ENCODE assay signal across 9 cellular contexts in the genomic region with DNA sequence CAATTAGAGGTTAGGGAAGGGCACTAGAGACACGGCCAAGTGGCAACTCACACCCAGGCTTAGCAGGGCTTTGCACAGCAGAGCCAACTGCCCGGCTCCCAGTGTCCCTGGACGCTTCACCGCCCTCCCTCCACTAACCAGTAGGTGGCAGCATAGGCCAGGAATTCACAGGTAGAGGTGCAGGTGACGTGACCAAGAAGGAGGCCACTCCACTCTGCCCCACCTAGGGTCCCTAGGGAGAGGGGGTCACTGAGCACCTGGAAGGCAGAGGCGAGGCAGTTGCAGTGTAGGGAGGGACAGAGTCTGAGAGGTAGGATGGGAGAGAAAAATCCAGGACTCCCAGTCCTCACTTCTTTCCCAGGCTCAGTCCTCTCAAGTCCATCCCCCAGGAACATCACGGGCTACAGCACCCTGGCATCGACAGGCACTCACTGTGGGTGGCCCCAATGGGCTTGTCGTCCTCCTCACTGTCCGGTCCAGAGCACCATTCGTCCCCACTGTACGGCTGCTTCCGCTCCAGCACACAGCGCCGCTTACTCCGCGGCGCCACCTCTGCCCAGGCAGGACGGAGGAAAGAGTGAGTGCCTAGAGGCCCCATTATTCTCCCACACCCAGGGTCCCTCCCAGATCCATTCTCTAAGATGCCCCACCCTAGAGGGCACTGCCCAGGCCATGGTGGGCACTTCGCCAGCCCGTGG. TPM values are rescaled to one million over a fixed set of nuclear protein-coding genes. Genes with fewer than 3 reads are reported as not detected.
DNase-seq lines count a peak whose midpoint lies in the region; ATAC-seq, FAIRE-seq and TF ChIP-seq lines count a peak whose summit lies in the region.
"Had no signal": no experiment of that assay in that cellular context is flagged by ENCODE, and none has a peak within 500 bp of the region (broad histone marks: within the 10 kb centered on the region; RNA-seq: fewer than 3 reads in every experiment).

No MANE protein-coding gene starts in this region.

- ATAC-seq in GM19328 (IDR thresholded peaks at IDR 0.05; ENCODE audit: unreplicated experiment) = no peak

- no peaks in the 10 kb centered on the region for H3K9me1 ChIP-seq in keratinocyte (ENCODE audit: control insufficient read depth, extremely low read depth, insufficient read depth, low read length)

- DNase-seq in DMS114 treated with DMSO at 0.1 percent for 48 hours (lab: John Stamatoyannopoulos, UW; ENCODE audit: unreplicated experiment) = peak; percentile 21
- peak; percentile 92 for DNase-seq in H7
- DNase-seq in NCI-H2029 treated with DMSO at 0.1 percent for 48 hours (lab: John Stamatoyannopoulos, UW) = peak; percentile 37
- DNase-seq in mammary epithelial cell = peak; percentile 69
- no peak for DNase-seq in keratinocyte (ENCODE audit: low read depth, low spot score)
- DNase-seq in stimulated activated CD4-positive, alpha-beta T cell treated with anti-CD3 and anti-CD28 coated beads, Interleukin-1b, Interleukin-23, amount 100 ng/mL, for 1 hour (ENCODE audit: low read depth in 2 of 2) = peak; percentile 70 to 85

- no peak overlapping the region for H2AFZ ChIP-seq in mammary epithelial cell (ENCODE audit: low read depth, low read length)
- H2AFZ ChIP-seq in keratinocyte (ENCODE audit: control insufficient read depth, low read length) = no peak overlapping the region

- 41% methylated on average over 17 of the region's 21 CpGs for WGBS in mammary epithelial cell (ENCODE audit: low coverage, missing lambda C conversion rate)

- no peaks in the 10 kb centered on the region for H3K9me3 ChIP-seq in mammary epithelial cell (replicated peaks; ENCODE audit: insufficient read depth, low read length)
- no peaks in the 10 kb centered on the region for H3K9me3 ChIP-seq in keratinocyte (ENCODE audit: control insufficient read depth, low read depth, low read length)

- H3K4me1 ChIP-seq in mammary epithelial cell (ENCODE audit: insufficient read depth, low read length) = peaks cover 43% of the 10 kb centered on the region
- H3K4me1 ChIP-seq in keratinocyte (ENCODE audit: control insufficient read depth, extremely low read depth, insufficient read depth, low read length) = peaks cover 46% of the 10 kb centered on the region

- intact Hi-C loops in mammary epithelial cell (cut with micrococcal nuclease) = loop anchor here (1.0 kb wide), 3 partner anchors 21 to 217 kb away; a partner anchor contains a TSS

- dilution Hi-C loops in mammary epithelial cell (cut with HindIII; ENCODE audit: low sequenced_read_pairs) (loop anchor here (5.0 kb wide), 1 partner anchor 110 kb away; a partner anchor contains a TSS), keratinocyte (cut with MboI; ENCODE audit: extremely low pct_ligation_motif_present, low sequenced_read_pairs) (no loop called here)

- H3K27me3 ChIP-seq in H7 (ENCODE audit: control insufficient read depth, insufficient read depth, low read length) (no peaks in the 10 kb centered on the region), mammary epithelial cell (ENCODE audit: insufficient read depth, low read length) (no peaks in the 10 kb centered on the region), keratinocyte (ENCODE audit: control insufficient read depth, extremely low read depth, insufficient read depth, low read length) (no peaks in the 10 kb centered on the region)

- H3K27ac ChIP-seq in VCaP (no peak overlapping the region; the same call in 1 of the 2 replicates), mammary epithelial cell (ENCODE audit: insufficient read depth, low read depth, low read length) (no peak overlapping the region), keratinocyte (ENCODE audit: control insufficient read depth, insufficient read depth, low read length) (peak overlapping the region; percentile 15)

- BruUV-seq in mammary epithelial cell (replicated peaks; lab: Mats Ljungman, UMichigan) = no TSS peak

- in situ Hi-C loops in mammary epithelial cell (cut with MboI; ENCODE audit: low sequenced_read_pairs in 2 of 2) = no loop called here

- CTCF ChIA-PET in mammary epithelial cell (lab: Charles Lee; ENCODE audit: low non-redundant PET) = no interaction called here

- TF ChIP-seq CTCF in VCaP (conservative IDR thresholded peaks at IDR 0.05) (peak; percentile 91), mammary epithelial cell (conservative IDR thresholded peaks at IDR 0.05 in 1 of 2, IDR thresholded peaks at IDR 0.05 in 1 of 2; ENCODE audit: extremely low read depth in 1 of 2, insufficient read depth in 1 of 2, low read depth in 1 of 2, low read length in 2 of 2) (peak; percentile 88 to 92), keratinocyte (optimal IDR thresholded peaks at IDR 0.05 in 1 of 3, IDR thresholded peaks at IDR 0.05 in 1 of 3, conservative IDR thresholded peaks at IDR 0.05 in 1 of 3; ENCODE audit: extremely low read depth in 1 of 3, insufficient read depth in 2 of 3, low read length in 3 of 3) (peak in 2 of 3 experiments; percentile 82 to 90)

- H3K4me3 ChIP-seq in H7 (ENCODE audit: insufficient read depth, low read depth, low read length) = no peak overlapping the region
- H3K4me3 ChIP-seq in mammary epithelial cell (replicated peaks in 1 of 3; ENCODE audit: insufficient read depth in 1 of 3, low read depth in 2 of 3, low read length in 3 of 3) = no peak overlapping the region
- H3K4me3 ChIP-seq in keratinocyte (ENCODE audit: control insufficient read depth in 2 of 3, extremely low read depth in 1 of 3, insufficient read depth in 2 of 3, low read depth in 1 of 3, low read length in 3 of 3) = no peak overlapping the region

- H3K79me2 ChIP-seq in mammary epithelial cell (ENCODE audit: insufficient read depth, low read length) = peaks cover 79% of the 10 kb centered on the region
- H3K79me2 ChIP-seq in keratinocyte (ENCODE audit: control insufficient read depth, insufficient read depth, low read length) = peaks cover 59% of the 10 kb centered on the region

- H4K20me1 ChIP-seq in mammary epithelial cell (ENCODE audit: insufficient read depth, low read length) (no peaks in the 10 kb centered on the region), keratinocyte (ENCODE audit: control insufficient read depth, extremely low read depth, insufficient read depth, low read length) (peaks cover 6% of the 10 kb centered on the region)

- H3K9ac ChIP-seq in mammary epithelial cell (ENCODE audit: insufficient read depth, low read length) (no peak overlapping the region), keratinocyte (ENCODE audit: control insufficient read depth, extremely low read depth, insufficient read depth, low read length) (peak overlapping the region; percentile 4)

- H3K4me2 ChIP-seq in mammary epithelial cell (ENCODE audit: insufficient read depth, low read depth, low read length) (peak overlapping the region; percentile 7), keratinocyte (ENCODE audit: control insufficient read depth, extremely low read depth, insufficient read depth, low read depth, low read length) (peak overlapping the region; percentile 18)

- peaks cover 29% of the 10 kb centered on the region for H3K36me3 ChIP-seq in H7 (replicated peaks; ENCODE audit: control insufficient read depth, insufficient read depth, low read length)
- peaks cover 20% of the 10 kb centered on the region for H3K36me3 ChIP-seq in mammary epithelial cell (ENCODE audit: insufficient read depth, low read length)
- H3K36me3 ChIP-seq in keratinocyte (ENCODE audit: control insufficient read depth in 2 of 2, extremely low read depth in 1 of 2, insufficient read depth in 2 of 2, low read length in 2 of 2) = peaks cover 32 to 35% of the 10 kb centered on the region in 2 experiments

- peak; percentile 51 for FAIRE-seq in keratinocyte (lab: Jason Lieb, UNC)
- FAIRE-seq: endometrium had no signal

RNA-seq across cellular contexts. Expression of a gene that starts 18.5 kb away (rescaled TPM):
- total RNA-seq in H7 (2014; rRNA removed; shearing (Covaris generic)) = 15.8 and 18.5 TPM in 2 replicates
- 100 to 1,000 TPM in 1 of 2 donors, 10 to 100 TPM in 1; 29.2 to 146 TPM for total RNA-seq in mammary epithelial cell
- polyA plus RNA-seq in mammary epithelial cell (20.5 TPM), keratinocyte (7.7 to 21.3 TPM (median 10.6 TPM) in 3 replicates)
- polyA minus RNA-seq in mammary epithelial cell (39.1 TPM), keratinocyte (12.1 to 134 TPM (median 12.5 TPM) in 3 replicates)
- 34.3 TPM for polyA plus RNA-seq in keratinocyte (2011; ENCODE audit: low read depth)
- 11.9 and 23.9 TPM in 2 replicates for polyA plus RNA-seq in keratinocyte (2011; cell fraction: cytosol; rRNA removed)
- 70.6 and 95.4 TPM in 2 replicates for polyA plus RNA-seq in keratinocyte (2011; cell fraction: nucleus; rRNA removed)
- 55.8 and 88.0 TPM in 2 replicates for polyA plus RNA-seq in keratinocyte (2012; ENCODE audit: low replicate concordance)
- 73.9 TPM for polyA minus RNA-seq in keratinocyte (2011; cell fraction: cytosol; rRNA and poly(A)+ RNA removed)
- polyA minus RNA-seq in keratinocyte (2011; cell fraction: nucleus; rRNA and poly(A)+ RNA removed) = 91.6 and 94.2 TPM in 2 replicates

RNA-seq across cellular contexts. Expression of a gene that starts 23.5 kb away (rescaled TPM):
- 0.04 TPM in 1 of 2 replicates, not detected in the other for total RNA-seq in H7 (2014; rRNA removed; shearing (Covaris generic))
- not detected for total RNA-seq in mammary epithelial cell
- polyA plus RNA-seq in mammary epithelial cell (not detected), keratinocyte (not detected in 3 replicates)
- polyA minus RNA-seq in mammary epithelial cell (not detected), keratinocyte (not detected in 3 replicates)
- not detected for polyA plus RNA-seq in keratinocyte (2011; ENCODE audit: low read depth)
- not detected in 2 replicates for polyA plus RNA-seq in keratinocyte (2011; cell fraction: cytosol; rRNA removed)
- polyA plus RNA-seq in keratinocyte (2011; cell fraction: nucleus; rRNA removed) = not detected in 2 replicates
- polyA plus RNA-seq in keratinocyte (2012; ENCODE audit: low replicate concordance) = 0.04 TPM in 1 of 2 replicates, not detected in the other
- not detected for polyA minus RNA-seq in keratinocyte (2011; cell fraction: cytosol; rRNA and poly(A)+ RNA removed)
- not detected in 2 replicates for polyA minus RNA-seq in keratinocyte (2011; cell fraction: nucleus; rRNA and poly(A)+ RNA removed)

RNA-seq across cellular contexts. Expression of a gene that starts 48.9 kb away (rescaled TPM):
- total RNA-seq in H7 (2014; rRNA removed; shearing (Covaris generic)) = 0.21 TPM in 1 of 2 replicates, not detected in the other
- total RNA-seq in mammary epithelial cell = under 1 TPM in 1 of 2 donors, not detected in 1; 0.45 TPM
- polyA plus RNA-seq in mammary epithelial cell (0.74 TPM), keratinocyte (0.13 to 0.25 TPM (median 0.20 TPM) in 3 replicates)
- polyA minus RNA-seq in mammary epithelial cell (not detected), keratinocyte (1.2 TPM in 1 of 3 replicates, not detected in the others)
- not detected for polyA plus RNA-seq in keratinocyte (2011; ENCODE audit: low read depth)
- 0.44 and 0.55 TPM in 2 replicates for polyA plus RNA-seq in keratinocyte (2011; cell fraction: cytosol; rRNA removed)
- polyA plus RNA-seq in keratinocyte (2011; cell fraction: nucleus; rRNA removed) = 0.17 and 0.50 TPM in 2 replicates
- 0.44 and 0.50 TPM in 2 replicates for polyA plus RNA-seq in keratinocyte (2012; ENCODE audit: low replicate concordance)
- not detected for polyA minus RNA-seq in keratinocyte (2011; cell fraction: cytosol; rRNA and poly(A)+ RNA removed)
- not detected in 2 replicates for polyA minus RNA-seq in keratinocyte (2011; cell fraction: nucleus; rRNA and poly(A)+ RNA removed)
